ENCODE assay signal across 13 cellular contexts in genomic region chr4:53309321-53310020, GRCh38.
"Had no signal": no experiment of that assay in that cellular context is flagged by ENCODE, and none has a peak within 500 bp of the region (broad histone marks: within the 10 kb centered on the region; RNA-seq: fewer than 3 reads in every experiment).

No MANE protein-coding gene starts in this region.

- H3K36me3 Mint-ChIP-seq: neural progenitor cell had no signal

- DNase-seq: activated CD4-positive, alpha-beta memory T cell treated with anti-CD3 and anti-CD28 coated beads for 36 hours; activated naive CD4-positive, alpha-beta T cell treated with anti-CD3 and anti-CD28 coated beads, Interleukin-2, amount 10 ng/mL, durations not matched to agents 7 days and 5 days; activated T-cell treated with anti-CD3 and anti-CD28 coated beads, Interleukin-2, amount 50 U/mL, for 24 hours; adrenal gland; body of pancreas; central memory CD4-positive, alpha-beta T cell; cortex of kidney; effector memory CD4-positive, alpha-beta T cell; right lobe of liver; spleen; T-helper 1 cell had no signal

- H3K4me3 Mint-ChIP-seq: activated CD4-positive, alpha-beta memory T cell treated with anti-CD3 and anti-CD28 coated beads for 36 hours; activated naive CD4-positive, alpha-beta T cell treated with anti-CD3 and anti-CD28 coated beads, Interleukin-2, amount 10 ng/mL, durations not matched to agents 7 days and 5 days; activated T-cell treated with anti-CD3 and anti-CD28 coated beads, Interleukin-2, amount 50 U/mL, for 24 hours; neural progenitor cell had no signal

- H3K27me3 Mint-ChIP-seq: activated CD4-positive, alpha-beta memory T cell treated with anti-CD3 and anti-CD28 coated beads for 36 hours; activated naive CD4-positive, alpha-beta T cell treated with anti-CD3 and anti-CD28 coated beads, Interleukin-2, amount 10 ng/mL, durations not matched to agents 7 days and 5 days; activated T-cell treated with anti-CD3 and anti-CD28 coated beads, Interleukin-2, amount 50 U/mL, for 24 hours had no signal

- ATAC-seq: body of pancreas, left lobe of liver, right lobe of liver had no signal

- H3K4me1 Mint-ChIP-seq: activated naive CD4-positive, alpha-beta T cell treated with anti-CD3 and anti-CD28 coated beads, Interleukin-2, amount 10 ng/mL, durations not matched to agents 7 days and 5 days; neural progenitor cell had no signal

- H3K27ac Mint-ChIP-seq: activated CD4-positive, alpha-beta memory T cell treated with anti-CD3 and anti-CD28 coated beads for 36 hours; activated naive CD4-positive, alpha-beta T cell treated with anti-CD3 and anti-CD28 coated beads, Interleukin-2, amount 10 ng/mL, durations not matched to agents 7 days and 5 days; activated T-cell treated with anti-CD3 and anti-CD28 coated beads, Interleukin-2, amount 50 U/mL, for 24 hours; neural progenitor cell had no signal

- H3K9me3 Mint-ChIP-seq: neural progenitor cell had no signal
